Comparison of ENCODE assay signal across 8 cellular contexts in the genomic region with DNA sequence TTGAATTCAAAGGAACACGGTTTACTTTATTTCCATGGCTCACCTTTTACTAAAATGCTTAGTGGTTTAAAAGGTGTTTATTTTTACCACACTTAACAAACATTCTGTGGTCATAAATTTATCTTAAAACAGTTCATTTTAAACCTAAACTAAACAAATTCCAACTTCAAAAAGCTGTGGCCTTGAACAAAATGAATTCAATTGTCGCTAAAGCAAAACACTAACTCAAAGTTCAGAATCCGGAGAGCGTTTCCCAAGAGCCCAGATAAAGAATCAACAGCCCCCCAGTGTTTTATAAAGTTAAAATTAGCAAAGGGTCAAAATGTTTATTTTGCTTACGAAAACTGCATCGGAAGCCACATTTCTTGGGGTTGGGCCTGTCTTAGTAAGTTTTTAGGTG. TPM values are rescaled to one million over a fixed set of nuclear protein-coding genes. Genes with fewer than 3 reads are reported as not detected.
DNase-seq lines count a peak whose midpoint lies in the region; ATAC-seq and TF ChIP-seq lines count a peak whose summit lies in the region.

No MANE protein-coding gene starts in this region.

- no peaks in the 10 kb centered on the region for H3K9me3 Mint-ChIP-seq in dendritic cell treated with granulocyte-macrophage colony-stimulating factor and Interleukin-4, amounts not matched to agents 40 ng/mL and 50 ng/mL, for 4 days
- H3K9me3 Mint-ChIP-seq in naive thymus-derived CD8-positive, alpha-beta T cell: no peaks in the 10 kb centered on the region

- H4K20me1 ChIP-seq in Karpas-422 (ENCODE audit: insufficient read depth, low read depth, low read length): peaks cover 46% of the 10 kb centered on the region

- no peak for TF ChIP-seq POLR2A in GM18505 (IDR thresholded peaks at IDR 0.05; ENCODE audit: borderline replicate concordance, extremely low read depth, insufficient read depth, insufficient read length)

- no peak for TF ChIP-seq CTCF in AG10803 (conservative IDR thresholded peaks at IDR 0.05; ENCODE audit: low read length)

- no peaks in the 10 kb centered on the region for H3K27me3 Mint-ChIP-seq in dendritic cell treated with granulocyte-macrophage colony-stimulating factor and Interleukin-4, amounts not matched to agents 40 ng/mL and 50 ng/mL, for 4 days
- H3K27me3 Mint-ChIP-seq in naive thymus-derived CD8-positive, alpha-beta T cell: no peaks in the 10 kb centered on the region

- peak overlapping the region; percentile 86 for H3K4me3 Mint-ChIP-seq in dendritic cell treated with granulocyte-macrophage colony-stimulating factor and Interleukin-4, amounts not matched to agents 40 ng/mL and 50 ng/mL, for 4 days
- H3K4me3 Mint-ChIP-seq in naive thymus-derived CD8-positive, alpha-beta T cell: peak overlapping the region; percentile 92 to 100 (median 99)

- intact Hi-C loops in dendritic cell treated with granulocyte-macrophage colony-stimulating factor and Interleukin-4, amounts not matched to agents 40 ng/mL and 50 ng/mL, for 4 days (cut with micrococcal nuclease): no loop called here

- H3K27ac Mint-ChIP-seq in dendritic cell treated with granulocyte-macrophage colony-stimulating factor and Interleukin-4, amounts not matched to agents 40 ng/mL and 50 ng/mL, for 4 days: peak overlapping the region; percentile 93
- H3K27ac Mint-ChIP-seq in naive thymus-derived CD8-positive, alpha-beta T cell: peak overlapping the region; percentile 95 to 100 (median 99)

- H3K4me1 ChIP-seq in Karpas-422 (ENCODE audit: low read length): peaks cover 20% of the 10 kb centered on the region

- DNase-seq in AG10803 (ENCODE audit: low read depth) (no peak), Karpas-422 (no peak)
- DNase-seq in naive thymus-derived CD8-positive, alpha-beta T cell: no peak

- H3K4me3 ChIP-seq in AG10803 (ENCODE audit: low read length) (peak overlapping the region; percentile 92), Karpas-422 (ENCODE audit: low read length) (peak overlapping the region; percentile 93)

- POLR2A ChIA-PET in naive thymus-derived CD8-positive, alpha-beta T cell (lab: Charles Lee): no interaction called here

- ATAC-seq in naive thymus-derived CD8-positive, alpha-beta T cell: no peak
- ATAC-seq in GM19452 (IDR thresholded peaks at IDR 0.05; ENCODE audit: unreplicated experiment) (no peak), GM18511 (IDR thresholded peaks at IDR 0.05; ENCODE audit: unreplicated experiment) (no peak), GM19324 (IDR thresholded peaks at IDR 0.05; ENCODE audit: low FRiP score, unreplicated experiment) (no peak), GM18505 (IDR thresholded peaks at IDR 0.05; ENCODE audit: unreplicated experiment) (no peak)

- no peak overlapping the region for H3K27ac ChIP-seq in Karpas-422 (ENCODE audit: low read length)

- H3K9me3 ChIP-seq in Karpas-422 (ENCODE audit: low read length): no peaks in the 10 kb centered on the region

- peaks cover 19% of the 10 kb centered on the region for H3K4me1 Mint-ChIP-seq in dendritic cell treated with granulocyte-macrophage colony-stimulating factor and Interleukin-4, amounts not matched to agents 40 ng/mL and 50 ng/mL, for 4 days (ENCODE audit: low read depth)
- H3K4me1 Mint-ChIP-seq in naive thymus-derived CD8-positive, alpha-beta T cell: peaks cover 13 to 53% (median 46%) of the 10 kb centered on the region in 4 donors

- H2AFZ ChIP-seq in Karpas-422 (ENCODE audit: low read length): no peak overlapping the region

- H3K36me3 Mint-ChIP-seq in dendritic cell treated with granulocyte-macrophage colony-stimulating factor and Interleukin-4, amounts not matched to agents 40 ng/mL and 50 ng/mL, for 4 days (ENCODE audit: low read depth): peaks cover 20% of the 10 kb centered on the region
- peaks cover 0 to 12% (median 2%) of the 10 kb centered on the region in 3 donors for H3K36me3 Mint-ChIP-seq in naive thymus-derived CD8-positive, alpha-beta T cell

- no peaks in the 10 kb centered on the region for H3K27me3 ChIP-seq in Karpas-422 (ENCODE audit: low read length)

- no peaks in the 10 kb centered on the region for H3K9me2 ChIP-seq in Karpas-422 (replicated peaks; ENCODE audit: insufficient read depth, low read length)

- peaks cover 20% of the 10 kb centered on the region for H3K36me3 ChIP-seq in Karpas-422 (ENCODE audit: insufficient read depth, low read length)

- peak overlapping the region; percentile 96 for H3K9ac ChIP-seq in Karpas-422 (ENCODE audit: low read length)

- H3K79me2 ChIP-seq in Karpas-422 (ENCODE audit: low read length): peaks cover 64% of the 10 kb centered on the region

- peak overlapping the region; percentile 83 for H3K4me2 ChIP-seq in Karpas-422 (ENCODE audit: low read depth, low read length, poor library complexity, severe bottlenecking)

RNA-seq across cellular contexts. Expression of gene PUM1, which starts 1.4 kb away (rescaled TPM):
- total RNA-seq in Karpas-422 (2014; rRNA removed; shearing (Covaris generic); ENCODE audit: low replicate concordance): 64.0 and 96.2 TPM in 2 replicates
- 100 to 1,000 TPM; 175 to 189 TPM for total RNA-seq in naive thymus-derived CD8-positive, alpha-beta T cell
- 100 to 1,000 TPM in 2 of 3 donors, 10 to 100 TPM in 1; 94.0 to 126 (median 113) TPM for polyA plus RNA-seq in naive thymus-derived CD8-positive, alpha-beta T cell
